ENCODE assay signal across 8 cellular contexts in the genomic region with DNA sequence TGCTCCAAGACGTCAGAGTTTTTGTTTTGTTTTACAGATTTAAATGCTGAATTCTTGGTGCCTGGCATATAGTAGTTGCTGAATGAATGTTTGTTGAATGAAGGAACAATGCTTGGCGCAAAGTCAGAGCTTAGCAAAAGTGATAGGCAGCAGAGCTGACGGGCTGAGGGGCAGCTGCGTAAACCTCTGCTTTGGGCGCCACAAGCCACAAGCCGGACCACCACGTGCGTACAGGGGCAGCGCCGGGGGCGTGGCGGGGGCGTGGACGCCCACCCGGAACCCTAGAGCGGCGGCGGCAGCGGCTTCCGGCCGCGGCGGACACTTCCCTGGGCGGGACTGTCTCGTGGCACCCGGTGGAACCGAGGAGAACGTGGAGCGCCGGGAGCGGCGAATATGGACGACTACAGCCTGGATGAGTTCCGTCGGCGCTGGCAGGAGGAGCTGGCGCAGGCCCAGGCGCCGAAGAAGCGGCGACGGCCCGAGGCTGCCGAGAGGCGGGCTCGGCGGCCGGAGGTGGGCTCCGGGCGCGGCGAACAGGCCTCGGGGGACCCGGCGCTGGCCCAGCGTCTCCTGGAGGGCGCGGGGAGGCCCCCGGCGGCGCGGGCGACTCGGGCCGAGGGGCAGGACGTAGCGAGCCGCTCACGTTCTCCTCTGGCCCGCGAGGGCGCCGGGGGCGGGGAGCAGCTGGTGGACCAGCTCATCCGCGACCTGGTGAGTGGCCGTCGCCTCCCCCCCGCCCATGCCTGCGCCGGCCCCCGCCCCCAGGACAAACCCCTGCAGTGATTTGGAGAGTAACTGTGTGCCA. TPM values are rescaled to one million over a fixed set of nuclear protein-coding genes. Genes with fewer than 3 reads are reported as not detected.
DNase-seq lines count a peak whose midpoint lies in the region; ATAC-seq and TF ChIP-seq lines count a peak whose summit lies in the region.

A gene with protein sequence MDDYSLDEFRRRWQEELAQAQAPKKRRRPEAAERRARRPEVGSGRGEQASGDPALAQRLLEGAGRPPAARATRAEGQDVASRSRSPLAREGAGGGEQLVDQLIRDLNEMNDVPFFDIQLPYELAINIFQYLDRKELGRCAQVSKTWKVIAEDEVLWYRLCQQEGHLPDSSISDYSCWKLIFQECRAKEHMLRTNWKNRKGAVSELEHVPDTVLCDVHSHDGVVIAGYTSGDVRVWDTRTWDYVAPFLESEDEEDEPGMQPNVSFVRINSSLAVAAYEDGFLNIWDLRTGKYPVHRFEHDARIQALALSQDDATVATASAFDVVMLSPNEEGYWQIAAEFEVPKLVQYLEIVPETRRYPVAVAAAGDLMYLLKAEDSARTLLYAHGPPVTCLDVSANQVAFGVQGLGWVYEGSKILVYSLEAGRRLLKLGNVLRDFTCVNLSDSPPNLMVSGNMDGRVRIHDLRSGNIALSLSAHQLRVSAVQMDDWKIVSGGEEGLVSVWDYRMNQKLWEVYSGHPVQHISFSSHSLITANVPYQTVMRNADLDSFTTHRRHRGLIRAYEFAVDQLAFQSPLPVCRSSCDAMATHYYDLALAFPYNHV (plus strand): TSS at position 306 of the 805 bp plus-strand sequence. CDS start 88 bp downstream, at position 394.

- POLR2A ChIA-PET in PC-3 (lab: Charles Lee; ENCODE audit: unreplicated experiment) = no interaction called here

- H3K4me2 ChIP-seq in PC-3 (ENCODE audit: low read length) = peak within 1 kb of the TSS; percentile 99

- in situ Hi-C loops in Caki2 (cut with HindIII; ENCODE audit: low pct_unique_long_range_greater_than_20kb, low sequenced_read_pairs) = no loop called here

- TSS peak; percentile 31 for BruUV-seq in PC-3 (replicated peaks; lab: Mats Ljungman, UMichigan)

- peaks cover 51% of the 10 kb centered on the region for H3K79me2 ChIP-seq in PC-3 (ENCODE audit: low read length)

- intact Hi-C loops in PC-3 (cut with micrococcal nuclease) = loop anchor here (10.0 kb wide), 1 partner anchor 96 kb away; no protein-coding TSS in a partner anchor

- H3K4me3 ChIP-seq in PC-3 (ENCODE audit: low read length) = peak within 1 kb of the TSS; percentile 67

- peaks cover 3% of the 10 kb centered on the region for H3F3A ChIP-seq in PC-3 (ENCODE audit: low read length, unreplicated experiment)

- no peaks in the 10 kb centered on the region for H3K27me3 Mint-ChIP-seq in natural killer cell treated with Interleukin-12 subunit alpha and Interleukin-12 subunit beta and Interleukin-15 and Interleukin-18, amount 100 ng/mL, for 72 hours

- H3K36me3 ChIP-seq in PC-3 (ENCODE audit: low read depth, low read length) = no peaks in the 10 kb centered on the region

- CTCF ChIA-PET in PC-3 (lab: Charles Lee) = no interaction called here

- no peak for TF ChIP-seq CTCF in GM20000 (IDR thresholded peaks at IDR 0.05; ENCODE audit: extremely low read depth, missing control alignments)
- no peak for TF ChIP-seq CTCF in PC-3 (conservative IDR thresholded peaks at IDR 0.05; ENCODE audit: low read depth, low read length)

- no peaks in the 10 kb centered on the region for H4K20me1 ChIP-seq in PC-3 (ENCODE audit: low read length)

- H3K9me3 ChIP-seq in PC-3 (ENCODE audit: low read length) = no peaks in the 10 kb centered on the region

- DNase-seq in Caki2 (ENCODE audit: low read depth) = peak; percentile 73
- peak; percentile 87 for DNase-seq in GM20000 (ENCODE audit: low spot score)
- peak; percentile 72 for DNase-seq in HT-29 (ENCODE audit: low spot score)
- peak; percentile 83 for DNase-seq in PC-3
- peak; percentile 16 to 52 for DNase-seq in activated T-helper 1 cell treated with anti-CD3 and anti-CD28 coated beads, Interleukin-2, amount 50 U/mL, for 16 hours (ENCODE audit: low read depth in 1 of 2, low spot score in 1 of 2)
- DNase-seq in fibroblast of peridontal ligament (ENCODE audit: extremely low read depth) = peak; percentile 57
- peak; percentile 86 for DNase-seq in natural killer cell treated with Interleukin-12 subunit alpha and Interleukin-12 subunit beta and Interleukin-15 and Interleukin-18, amount 100 ng/mL, for 72 hours (ENCODE audit: low spot score)
- peak; percentile 81 for DNase-seq in stimulated activated naive CD8-positive, alpha-beta T cell treated with anti-CD3 and anti-CD28 coated beads, Interleukin-15, Interleukin-2, amounts not matched to agents 100 U/mL and 50 U/mL, for 24 hours

- H3K27me3 ChIP-seq in PC-3 (ENCODE audit: low read length) = no peaks in the 10 kb centered on the region

- H3K27ac ChIP-seq in PC-3 (ENCODE audit: low read length) = peak within 1 kb of the TSS; percentile 58

- no peaks in the 10 kb centered on the region for H3K9me2 ChIP-seq in PC-3 (replicated peaks; ENCODE audit: low read length)

- H3K4me1 Mint-ChIP-seq in natural killer cell treated with Interleukin-12 subunit alpha and Interleukin-12 subunit beta and Interleukin-15 and Interleukin-18, amount 100 ng/mL, for 72 hours (ENCODE audit: low read depth in 2 of 2) = peaks cover 15 to 23% of the 10 kb centered on the region in 2 donors

- H3K4me1 ChIP-seq in PC-3 (ENCODE audit: insufficient read depth, low read length) = peaks cover 18% of the 10 kb centered on the region

- peak within 1 kb of the TSS; percentile 82 for H2AFZ ChIP-seq in PC-3 (ENCODE audit: low read length)

- no peaks in the 10 kb centered on the region for H3K9me3 Mint-ChIP-seq in natural killer cell treated with Interleukin-12 subunit alpha and Interleukin-12 subunit beta and Interleukin-15 and Interleukin-18, amount 100 ng/mL, for 72 hours

- H3K36me3 Mint-ChIP-seq in natural killer cell treated with Interleukin-12 subunit alpha and Interleukin-12 subunit beta and Interleukin-15 and Interleukin-18, amount 100 ng/mL, for 72 hours = no peaks in the 10 kb centered on the region

- H3K27ac Mint-ChIP-seq in natural killer cell treated with Interleukin-12 subunit alpha and Interleukin-12 subunit beta and Interleukin-15 and Interleukin-18, amount 100 ng/mL, for 72 hours = peak within 1 kb of the TSS; percentile 60 to 80

- peak; percentile 90 for ATAC-seq in PC-3
- ATAC-seq in natural killer cell treated with Interleukin-12 subunit alpha and Interleukin-12 subunit beta and Interleukin-15 and Interleukin-18, amount 100 ng/mL, for 72 hours = peak; percentile 97
- peak; percentile 83 for ATAC-seq in stimulated activated naive CD8-positive, alpha-beta T cell treated with anti-CD3 and anti-CD28 coated beads, Interleukin-15, Interleukin-2, amounts not matched to agents 100 U/mL and 50 U/mL, for 24 hours

- peak within 1 kb of the TSS; percentile 86 for H3K4me3 Mint-ChIP-seq in natural killer cell treated with Interleukin-12 subunit alpha and Interleukin-12 subunit beta and Interleukin-15 and Interleukin-18, amount 100 ng/mL, for 72 hours

- peak within 1 kb of the TSS; percentile 92 for H3K9ac ChIP-seq in PC-3 (ENCODE audit: low read length)

RNA-seq across cellular contexts. Expression of the gene that starts here (rescaled TPM):
- total RNA-seq in Caki2 (2014; rRNA removed; shearing (Covaris generic); ENCODE audit: low replicate concordance) = 18.9 and 20.9 TPM in 2 replicates
- total RNA-seq in HT-29 (2014; rRNA removed; shearing (Covaris generic)) = 10.0 and 13.1 TPM in 2 replicates
- 12.1 and 20.7 TPM in 2 replicates for total RNA-seq in PC-3 (2014; rRNA removed)
- 10 to 100 TPM in 1 of 2 donors, 1 to 10 TPM in 1; 9.6 to 11.5 TPM for total RNA-seq in natural killer cell treated with Interleukin-12 subunit alpha and Interleukin-12 subunit beta and Interleukin-15 and Interleukin-18, amount 100 ng/mL, for 72 hours

Comparison
In these comparisons a context has a peak if more than half of its experiments do, and no peak if none do; other contexts are left out.
1. Peak in every context shown above with its lines: DNase-seq, ATAC-seq, H3K4me3 ChIP-seq and H3K27ac ChIP-seq.
2. DNase-seq: peak in every context shown above with its lines; median percentile 87 in GM20000; 86 in natural killer cell treated with Interleukin-12 subunit alpha and Interleukin-12 subunit beta and Interleukin-15 and Interleukin-18, amount 100 ng/mL, for 72 hours; 83 in PC-3; 81 in stimulated activated naive CD8-positive, alpha-beta T cell treated with anti-CD3 and anti-CD28 coated beads, Interleukin-15, Interleukin-2, amounts not matched to agents 100 U/mL and 50 U/mL, for 24 hours; 73 in Caki2; 72 in HT-29; 57 in fibroblast of peridontal ligament; 34 in activated T-helper 1 cell treated with anti-CD3 and anti-CD28 coated beads, Interleukin-2, amount 50 U/mL, for 16 hours.